ENCODE assay signal across 8 cellular contexts in genomic region chr18:23618862-23619387, GRCh38. TPM values are rescaled to one million over a fixed set of nuclear protein-coding genes. Genes with fewer than 3 reads are reported as not detected.
DNase-seq lines count a peak whose midpoint lies in the region; ATAC-seq, FAIRE-seq and TF ChIP-seq lines count a peak whose summit lies in the region.

No MANE protein-coding gene starts in this region.

- no peaks in the 10 kb centered on the region for H3K9me3 ChIP-seq in GM12878 (replicated peaks; ENCODE audit: control insufficient read depth, insufficient read depth, low read length)
- no peaks in the 10 kb centered on the region for H3K9me3 ChIP-seq in subcutaneous abdominal adipose tissue (ENCODE audit: control insufficient read depth in 5 of 5, low read length in 5 of 5)

- no peak for TF ChIP-seq POLR2A in GM12878 (IDR thresholded peaks at IDR 0.05; ENCODE audit: low read depth, low read length)

- TF ChIP-seq RAD21 in GM12878 (IDR thresholded peaks at IDR 0.05; ENCODE audit: insufficient read depth, low read depth, low read length): no peak

- RAD21 ChIA-PET in GM12878 (lab: Charles Lee; ENCODE audit: unreplicated experiment): interaction anchor here (0.9 to 3.2 kb wide), 8 partner anchors 9 to 327 kb away, joined by 3 to 22 read pairs (median 8); partner anchors contain the start of gene NPC1

- H3K4me2 ChIP-seq in GM12878 (ENCODE audit: control insufficient read depth, insufficient read depth): peak overlapping the region; percentile 83

- H3K4me3 ChIP-seq in GM12878: peak overlapping the region; percentile 57; the same call in 1 of the 2 replicates
- H3K4me3 ChIP-seq in subcutaneous abdominal adipose tissue (ENCODE audit: low read depth in 1 of 5, low read length in 5 of 5): peak overlapping the region; percentile 55 to 73 (median 65)

- TF ChIP-seq CTCF in GM12872 (IDR thresholded peaks at IDR 0.05; ENCODE audit: insufficient read depth, low read depth, low read length) (peak; percentile 37; the same call in 2 of the 3 replicates), GM12878 (IDR thresholded peaks at IDR 0.05 in 2 of 3, conservative IDR thresholded peaks at IDR 0.05 in 1 of 3; ENCODE audit: control insufficient read depth in 2 of 3, extremely low read depth in 1 of 3, insufficient read depth in 1 of 3, low read depth in 3 of 3, low read length in 3 of 3) (peak in 2 of 3 experiments; percentile 14 to 30; a peak in 2 of 6 replicates)

- peak overlapping the region; percentile 26; the same call in 1 of the 2 replicates for H3K27ac ChIP-seq in GM12878 (ENCODE audit: control insufficient read depth, insufficient read depth)
- H3K27ac ChIP-seq in subcutaneous abdominal adipose tissue (ENCODE audit: low read depth, low read length): no peak overlapping the region

- no peaks in the 10 kb centered on the region for H3K79me2 ChIP-seq in GM12878 (ENCODE audit: control insufficient read depth, insufficient read depth, low read length)

- ATAC-seq in HG03045 (IDR thresholded peaks at IDR 0.05; ENCODE audit: unreplicated experiment): peak; percentile 46
- ATAC-seq in GM12878: peak; percentile 67
- peak; percentile 78 for ATAC-seq in left lobe of liver

- peaks cover 17% of the 10 kb centered on the region for H3K4me1 ChIP-seq in GM12878 (ENCODE audit: control insufficient read depth, insufficient read depth, low read length)
- peaks cover 3 to 18% (median 12%) of the 10 kb centered on the region in 5 donors for H3K4me1 ChIP-seq in subcutaneous abdominal adipose tissue (ENCODE audit: control insufficient read depth in 5 of 5, insufficient read depth in 5 of 5, low read length in 5 of 5)

- H3K36me3 ChIP-seq in GM12878 (ENCODE audit: control insufficient read depth in 2 of 2, insufficient read depth in 2 of 2, low read length in 1 of 2) (no peaks in the 10 kb centered on the region), subcutaneous abdominal adipose tissue (ENCODE audit: control insufficient read depth in 5 of 5, insufficient read depth in 5 of 5, low read length in 5 of 5) (peaks cover 0 to 2% (median 0%) of the 10 kb centered on the region in 5 donors)

- DNase-seq in GM12878 (ENCODE audit: low read depth, low spot score): peak; percentile 27
- DNase-seq in left lobe of liver (ENCODE audit: low spot score): peak; percentile 56
- DNase-seq in dedifferentiated amniotic fluid mesenchymal stem cell (ENCODE audit: extremely low spot score): no peak
- DNase-seq in NCI-H345 (lab: John Stamatoyannopoulos, UW): no peak
- DNase-seq in stimulated activated CD4-positive, alpha-beta T cell treated with anti-CD3 and anti-CD28 coated beads, Interleukin-12 subunit alpha, Interleukin-12 subunit beta, amount 100 ng/mL, for 4 hours: no peak

- WGBS in GM12878 (ENCODE audit: insufficient coverage, insufficient replicate concordance, low lambda C conversion rate, missing lambda C conversion rate): 31% methylated on average over 18 of the region's 18 CpGs

- in situ Hi-C loops in GM12878 (cut with MboI): no loop called here

- TF ChIP-seq EP300 in GM12878 (IDR thresholded peaks at IDR 0.05; ENCODE audit: borderline replicate concordance in 1 of 2, control insufficient read depth in 1 of 2, low read depth in 2 of 2, low read length in 2 of 2): 0 out of 4 replicates have a peak, but pooled peaks of 1 of the 2 experiments have one; percentile 7

- peak overlapping the region; percentile 61 for H2AFZ ChIP-seq in GM12878 (ENCODE audit: control insufficient read depth, low read depth, low read length)

- intact Hi-C loops in GM12878 (cut with micrococcal nuclease; ENCODE audit: unreplicated experiment): loop anchor here (2.0 kb wide), 1 partner anchor 32 kb away; the partner anchor contains the start of gene NPC1

- H3K9ac ChIP-seq in GM12878 (ENCODE audit: control insufficient read depth, insufficient read depth, low read length) (peak overlapping the region; percentile 40; the same call in 1 of the 2 replicates), subcutaneous abdominal adipose tissue (ENCODE audit: low read length in 5 of 5) (peak overlapping the region in 3 of 5 donors; percentile 13 to 60 (median 40))

- H3K27me3 ChIP-seq in GM12878 (replicated peaks in 1 of 2; ENCODE audit: control insufficient read depth in 2 of 2, insufficient read depth in 2 of 2, low read length in 1 of 2) (peaks cover 0 to 5% of the 10 kb centered on the region in 2 experiments; a peak in 2 of 4 replicates), subcutaneous abdominal adipose tissue (ENCODE audit: control insufficient read depth in 5 of 5, insufficient read depth in 4 of 5, low read length in 5 of 5) (peaks cover 0 to 9% (median 3%) of the 10 kb centered on the region in 5 donors)

- no TSS peak for BruUV-seq in GM12878 (replicated peaks; lab: Mats Ljungman, UMichigan)

- no peak for FAIRE-seq in GM12878 (lab: Jason Lieb, UNC)

- H4K20me1 ChIP-seq in GM12878 (ENCODE audit: control insufficient read depth, insufficient read depth): no peaks in the 10 kb centered on the region

- CTCF ChIA-PET in GM12878 (lab: Yijun Ruan, JAX): interaction anchor here (0.6 to 2.5 kb wide), 13 partner anchors 9 to 194 kb away, joined by 3 to 22 read pairs (median 4); no protein-coding TSS in a partner anchor

- POLR2A ChIA-PET in GM12878 (lab: Charles Lee): interaction anchor here (0.8 to 2.5 kb wide), 6 partner anchors 9 to 394 kb away, joined by 3 to 33 read pairs (median 4); partner anchors contain the start of genes NPC1 and RMC1

- SMC1A ChIA-PET in GM12878 (lab: Charles Lee; ENCODE audit: uncharacterized antibody, unreplicated experiment): interaction anchor here (0.5 to 3.2 kb wide), 15 partner anchors 8 to 165 kb away, joined by 3 to 28 read pairs (median 5); partner anchors contain the start of genes NPC1 and RMC1

TF ChIP-seq in GM12878, 131 proteins besides CTCF, POLR2A, EP300 and RAD21 (continues in another document):
- TF ChIP-seq EED (IDR thresholded peaks at IDR 0.05; ENCODE audit: low read depth) (no peak), MYB (IDR thresholded peaks at IDR 0.05; ENCODE audit: borderline replicate concordance, low read depth, low read length) (no peak), USF2 (IDR thresholded peaks at IDR 0.05; ENCODE audit: borderline replicate concordance, low read depth, low read length) (no peak), CHD2 (IDR thresholded peaks at IDR 0.05; ENCODE audit: borderline replicate concordance, low read depth, low read length) (peak; percentile 43; the same call in 1 of the 2 replicates), BRCA1 (IDR thresholded peaks at IDR 0.05; ENCODE audit: low read depth, low read length) (no peak; the same call in 1 of the 2 replicates), SPI1 (IDR thresholded peaks at IDR 0.05; ENCODE audit: borderline replicate concordance, insufficient read depth, low read depth, low read length) (no peak; the same call in 1 of the 2 replicates), ASH2L (IDR thresholded peaks at IDR 0.05; ENCODE audit: borderline replicate concordance, low read depth) (no peak)

RNA-seq across cellular contexts. Expression of gene NPC1, which starts 32.6 kb away (rescaled TPM):
- total RNA-seq in GM12878 (2013; cell fraction: nucleolus; rRNA removed): 177 TPM in 2 replicates
- 18.9 and 24.0 TPM in 2 replicates for total RNA-seq in GM12878 (2014; rRNA removed)
- 19.9 and 21.1 TPM in 2 replicates for total RNA-seq in GM12878 (2014; rRNA removed; fragmentation: Illumina TruSeq; extraction: Trizol)
- 22.9 and 25.5 TPM in 2 replicates for total RNA-seq in GM12878 (2021)
- polyA plus RNA-seq in GM12878 (2011; ENCODE audit: low read depth): 8.6 TPM
- polyA plus RNA-seq in GM12878 (2011; rRNA removed): 38.3 and 45.2 TPM in 2 replicates
- 52.8 and 53.1 TPM in 2 replicates for polyA plus RNA-seq in GM12878 (2011; cell fraction: cytosol; rRNA removed)
- polyA plus RNA-seq in GM12878 (2011; cell fraction: nucleus; rRNA removed): 114 and 152 TPM in 2 replicates
- 12.9 and 20.2 TPM in 2 replicates for polyA plus RNA-seq in GM12878 (2012)
- 17.4 and 21.1 TPM in 2 replicates for polyA plus RNA-seq in GM12878 (2014; fragmentation: Illumina TruSeq; extraction: Trizol)
- 10 to 100 TPM; 10.1 to 11.0 TPM for polyA plus RNA-seq in GM12878 (2014; fragmentation: Nextera tagmentation; extraction: Ambion mirVana)
- polyA plus RNA-seq in GM12878 (2014; rRNA removed): 15.8 and 19.0 TPM in 2 replicates
- 10 to 100 TPM; 20.6 to 24.4 TPM for polyA plus RNA-seq in GM12878 (2016; fragmentation: Nextera tagmentation; extraction: Ambion mirVana)
- polyA minus RNA-seq in GM12878 (2011; rRNA and poly(A)+ RNA removed): 106 and 135 TPM in 2 replicates
- 26.2 and 31.5 TPM in 2 replicates for polyA minus RNA-seq in GM12878 (2011; cell fraction: cytosol; rRNA and poly(A)+ RNA removed)
- 98.8 and 143 TPM in 2 replicates for polyA minus RNA-seq in GM12878 (2011; cell fraction: nucleus; rRNA and poly(A)+ RNA removed)
- total RNA-seq in left lobe of liver: 13.3 TPM

RNA-seq across cellular contexts. Expression of gene ANKRD29, which starts 43.8 kb away (rescaled TPM):
- 1.8 and 2.9 TPM in 2 replicates for total RNA-seq in GM12878 (2013; cell fraction: nucleolus; rRNA removed)
- total RNA-seq in GM12878 (2014; rRNA removed) (0.98 and 1.3 TPM in 2 replicates), GM12878 (2014; rRNA removed; fragmentation: Illumina TruSeq; extraction: Trizol) (1.6 TPM in 2 replicates), GM12878 (2021) (1.4 and 1.7 TPM in 2 replicates), left lobe of liver (0.33 TPM)
- polyA plus RNA-seq in GM12878 (2011; ENCODE audit: low read depth): 0.18 TPM
- polyA plus RNA-seq in GM12878 (2011; rRNA removed) (9.2 and 15.1 TPM in 2 replicates), GM12878 (2014; fragmentation: Illumina TruSeq; extraction: Trizol) (2.4 and 3.5 TPM in 2 replicates), GM12878 (2014; fragmentation: Nextera tagmentation; extraction: Ambion mirVana) (under 1 TPM; 0.53 to 0.62 TPM), GM12878 (2014; rRNA removed) (1.2 and 2.5 TPM in 2 replicates), GM12878 (2016; fragmentation: Nextera tagmentation; extraction: Ambion mirVana) (1 to 10 TPM; 1.6 TPM)
- 4.4 and 6.0 TPM in 2 replicates for polyA plus RNA-seq in GM12878 (2011; cell fraction: cytosol; rRNA removed)
- polyA plus RNA-seq in GM12878 (2011; cell fraction: nucleus; rRNA removed): 4.7 and 5.0 TPM in 2 replicates
- polyA plus RNA-seq in GM12878 (2012): 0.32 and 0.37 TPM in 2 replicates
- 3.4 and 4.3 TPM in 2 replicates for polyA minus RNA-seq in GM12878 (2011; rRNA and poly(A)+ RNA removed)
- 3.2 and 4.4 TPM in 2 replicates for polyA minus RNA-seq in GM12878 (2011; cell fraction: cytosol; rRNA and poly(A)+ RNA removed)
- polyA minus RNA-seq in GM12878 (2011; cell fraction: nucleus; rRNA and poly(A)+ RNA removed): 3.1 and 6.1 TPM in 2 replicates

Comparison
In these comparisons a context has a peak if more than half of its experiments do, and no peak if none do; other contexts are left out.
1. DNase-seq: peak in GM12878 (single experiment) and left lobe of liver (single experiment); none in dedifferentiated amniotic fluid mesenchymal stem cell (single experiment), NCI-H345 (single experiment) and stimulated activated CD4-positive, alpha-beta T cell treated with anti-CD3 and anti-CD28 coated beads, Interleukin-12 subunit alpha, Interleukin-12 subunit beta, amount 100 ng/mL, for 4 hours (single experiment).
2. Peak in every context shown above with its lines, with median percentiles within 50 percentile points of each other: ATAC-seq.